Comparison of ENCODE assay signal across 8 cellular contexts in the genomic region with DNA sequence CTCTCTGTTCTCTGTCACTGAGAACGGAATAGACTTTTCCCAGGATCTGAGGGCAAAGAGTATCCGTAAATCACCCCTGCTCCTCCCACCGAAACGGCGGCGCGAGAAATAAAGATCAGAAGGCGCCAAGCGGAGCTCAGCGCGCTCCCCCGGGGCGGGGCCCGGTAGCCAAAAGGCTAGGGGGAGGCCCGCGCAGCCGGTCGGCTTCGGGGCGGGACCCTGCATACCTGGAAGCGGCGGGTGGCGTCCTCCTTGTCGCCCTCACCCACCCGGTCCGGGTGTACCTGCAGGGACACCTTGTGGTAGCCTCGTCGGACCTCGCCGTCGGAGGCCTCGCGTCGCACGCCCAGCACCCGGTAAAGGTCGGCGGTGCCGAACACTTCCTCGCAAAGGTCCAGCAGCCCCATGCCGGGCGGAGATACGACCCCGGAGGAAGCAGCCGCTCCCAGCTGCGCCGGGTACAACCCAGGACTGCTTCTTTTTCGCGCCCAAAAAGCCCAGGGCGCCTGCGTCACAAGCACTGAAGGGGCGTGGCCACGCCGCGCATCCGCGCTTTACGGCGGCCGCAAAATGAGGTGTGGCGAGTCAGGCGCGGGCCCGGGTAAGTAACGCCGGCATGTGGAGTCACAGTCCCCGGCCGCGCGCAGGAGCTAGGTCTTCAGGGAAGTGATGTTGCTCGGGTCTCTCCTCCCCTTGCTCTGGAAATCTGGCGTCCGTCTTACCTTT. TPM values are rescaled to one million over a fixed set of nuclear protein-coding genes. Genes with fewer than 3 reads are reported as not detected.
A peak's percentile ranks its signal among the peaks of the same experiment; 100 is the strongest.
DNase-seq lines count a peak whose midpoint lies in the region; ATAC-seq and TF ChIP-seq lines count a peak whose summit lies in the region.

A gene with protein sequence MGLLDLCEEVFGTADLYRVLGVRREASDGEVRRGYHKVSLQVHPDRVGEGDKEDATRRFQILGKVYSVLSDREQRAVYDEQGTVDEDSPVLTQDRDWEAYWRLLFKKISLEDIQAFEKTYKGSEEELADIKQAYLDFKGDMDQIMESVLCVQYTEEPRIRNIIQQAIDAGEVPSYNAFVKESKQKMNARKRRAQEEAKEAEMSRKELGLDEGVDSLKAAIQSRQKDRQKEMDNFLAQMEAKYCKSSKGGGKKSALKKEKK (minus strand): TSS at position 473 of the 726 bp plus-strand sequence. CDS start 66 bp downstream, at position 407.

- ATAC-seq in HG02610 (IDR thresholded peaks at IDR 0.05; ENCODE audit: unreplicated experiment) = peak; percentile 83

- peak within 1 kb of the TSS; percentile 96 for H3K27ac Mint-ChIP-seq in activated naive CD8-positive, alpha-beta T cell

- peaks cover 46% of the 10 kb centered on the region for H3K4me1 Mint-ChIP-seq in activated naive CD8-positive, alpha-beta T cell (ENCODE audit: low read depth)

- TF ChIP-seq EP300 in ovary (IDR thresholded peaks at IDR 0.05) = no peak

- DNase-seq in GM10266 (ENCODE audit: extremely low spot score) (peak; percentile 89), NCI-H1092 (lab: John Stamatoyannopoulos, UW) (peak; percentile 84), SKM-1 (lab: John Stamatoyannopoulos, UW; ENCODE audit: unreplicated experiment) (peak; percentile 85), head of caudate nucleus (peak; percentile 92 to 98 (median 96)), ovary (peak; percentile 93 to 99 (median 96)), thyroid gland (peak; percentile 95 to 96)

- intact Hi-C loops in head of caudate nucleus (cut with DNase I) (no loop called here), ovary (cut with DNase I) (no loop called here), thyroid gland (cut with DNase I) (no loop called here)

- peak; percentile 25 for TF ChIP-seq CTCF in GM10266 (IDR thresholded peaks at IDR 0.05; ENCODE audit: control insufficient read depth, insufficient read depth, low read depth, missing control alignments)
- TF ChIP-seq CTCF in ovary (IDR thresholded peaks at IDR 0.05) = peak in 2 of 3 donors; percentile 22
- TF ChIP-seq CTCF in thyroid gland (IDR thresholded peaks at IDR 0.05) = peak in 1 of 6 experiments; percentile 30

- H3K4me3 Mint-ChIP-seq in activated naive CD8-positive, alpha-beta T cell = peak within 1 kb of the TSS; percentile 99

- H3K27me3 Mint-ChIP-seq in activated naive CD8-positive, alpha-beta T cell = no peaks in the 10 kb centered on the region

- 0 to 1% (median 1%) methylated on average over 66 to 73 of the region's 73 CpGs for WGBS in ovary, 3 donors
- WGBS in thyroid gland, 2 donors = 1 to 2% methylated on average over 16 to 30 of the region's 73 CpGs

- no peaks in the 10 kb centered on the region for H3K27me3 ChIP-seq in ovary
- H3K27me3 ChIP-seq in thyroid gland = no peaks in the 10 kb centered on the region

- peak; percentile 76 for TF ChIP-seq POLR2A in ovary (IDR thresholded peaks at IDR 0.05)
- peak in 1 of 2 donors; percentile 80 for TF ChIP-seq POLR2A in thyroid gland (IDR thresholded peaks at IDR 0.05)

- H3K4me3 ChIP-seq in ovary (peak within 1 kb of the TSS; percentile 86), thyroid gland (replicated peaks in 1 of 3) (peak within 1 kb of the TSS; percentile 37 to 80 (median 79))

- H3K36me3 Mint-ChIP-seq in activated naive CD8-positive, alpha-beta T cell = peaks cover 10% of the 10 kb centered on the region

- H3K36me3 ChIP-seq in ovary = no peaks in the 10 kb centered on the region
- H3K36me3 ChIP-seq in thyroid gland = peaks cover 14% of the 10 kb centered on the region in 2 donors

- H3K27ac ChIP-seq in ovary (peak within 1 kb of the TSS; percentile 58 to 68), thyroid gland (peak within 1 kb of the TSS in 2 of 3 donors; percentile 39 to 61)

- no peaks in the 10 kb centered on the region for H3K9me3 Mint-ChIP-seq in activated naive CD8-positive, alpha-beta T cell (ENCODE audit: low read depth)

- H3K4me1 ChIP-seq in ovary (ENCODE audit: insufficient read depth) (peaks cover 5% of the 10 kb centered on the region), thyroid gland (peaks cover 15 to 20% of the 10 kb centered on the region in 2 donors)

- H3K9me3 ChIP-seq in ovary (no peaks in the 10 kb centered on the region), thyroid gland (no peaks in the 10 kb centered on the region)

RNA-seq across cellular contexts. Expression of the gene that starts here (rescaled TPM):
- total RNA-seq in ovary (10 to 100 TPM; 14.5 to 24.3 (median 16.4) TPM), thyroid gland (10 to 100 TPM; 15.2 to 21.0 (median 18.7) TPM)
- 10 to 100 TPM; 13.3 to 16.7 TPM for polyA plus RNA-seq in ovary

Comparison
In these comparisons a context has a peak if more than half of its experiments do, and no peak if none do; other contexts are left out.
1. Peak in every context shown above with its lines: DNase-seq, ATAC-seq, H3K4me3 ChIP-seq and H3K27ac ChIP-seq.